Comparison of ENCODE assay signal across 1 cellular context in the genomic region with DNA sequence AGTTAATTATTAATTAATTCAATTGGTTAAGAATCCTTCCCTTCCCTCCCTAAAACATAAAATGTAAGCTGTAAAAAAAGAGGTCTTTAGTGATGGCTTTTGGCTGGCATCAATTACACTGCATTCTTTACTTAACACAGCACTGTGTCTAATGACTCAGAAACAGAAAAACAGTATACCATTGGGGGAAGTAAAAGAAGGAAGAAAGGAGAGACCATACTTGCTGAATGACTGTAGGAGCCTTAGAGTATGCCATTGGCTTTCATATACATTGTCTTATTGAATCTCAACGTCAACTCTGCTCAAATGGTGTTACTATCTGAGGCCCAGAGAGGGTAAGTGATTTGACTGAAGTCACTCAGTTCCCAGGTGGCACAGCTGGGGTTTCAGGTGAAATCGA.
TF ChIP-seq lines count a peak whose summit lies in the region.

No MANE protein-coding gene starts in this region.

TF ChIP-seq in GM12878, 131 proteins besides CTCF, POLR2A, EP300 and RAD21 (continued from another document):
- TF ChIP-seq, protein P1, sequence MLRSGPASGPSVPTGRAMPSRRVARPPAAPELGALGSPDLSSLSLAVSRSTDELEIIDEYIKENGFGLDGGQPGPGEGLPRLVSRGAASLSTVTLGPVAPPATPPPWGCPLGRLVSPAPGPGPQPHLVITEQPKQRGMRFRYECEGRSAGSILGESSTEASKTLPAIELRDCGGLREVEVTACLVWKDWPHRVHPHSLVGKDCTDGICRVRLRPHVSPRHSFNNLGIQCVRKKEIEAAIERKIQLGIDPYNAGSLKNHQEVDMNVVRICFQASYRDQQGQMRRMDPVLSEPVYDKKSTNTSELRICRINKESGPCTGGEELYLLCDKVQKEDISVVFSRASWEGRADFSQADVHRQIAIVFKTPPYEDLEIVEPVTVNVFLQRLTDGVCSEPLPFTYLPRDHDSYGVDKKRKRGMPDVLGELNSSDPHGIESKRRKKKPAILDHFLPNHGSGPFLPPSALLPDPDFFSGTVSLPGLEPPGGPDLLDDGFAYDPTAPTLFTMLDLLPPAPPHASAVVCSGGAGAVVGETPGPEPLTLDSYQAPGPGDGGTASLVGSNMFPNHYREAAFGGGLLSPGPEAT (IDR thresholded peaks at IDR 0.05; ENCODE audit: low read depth), result 0 out of 2 replicates have a peak, but pooled peaks have one; percentile 14
- TF ChIP-seq IKZF1 (conservative IDR thresholded peaks at IDR 0.05), result peak; percentile 36; the same call in 1 of the 2 replicates
- no peak for TF ChIP-seq RCOR1 (conservative IDR thresholded peaks at IDR 0.05; ENCODE audit: low read depth, low read length)
- TF ChIP-seq ZNF24 (IDR thresholded peaks at IDR 0.05), result peak; percentile 63; the same call in 1 of the 2 replicates
- TF ChIP-seq SIX5 (IDR thresholded peaks at IDR 0.05; ENCODE audit: low read depth, low read length, severe bottlenecking), result no peak
- TF ChIP-seq YBX1 (IDR thresholded peaks at IDR 0.05), result no peak
- TF ChIP-seq GABPA (IDR thresholded peaks at IDR 0.05; ENCODE audit: low read depth), result no peak
- TF ChIP-seq CBX3 (IDR thresholded peaks at IDR 0.05; ENCODE audit: borderline replicate concordance, low read depth), result no peak
- peak; percentile 62 to 67; a peak in 3 of 4 replicates for TF ChIP-seq IKZF2 (IDR thresholded peaks at IDR 0.05)
- TF ChIP-seq KLF5 (IDR thresholded peaks at IDR 0.05; ENCODE audit: partially characterized antibody), result no peak
- TF ChIP-seq SMARCA5 (IDR thresholded peaks at IDR 0.05), result peak; percentile 58; the same call in 1 of the 2 replicates
- 0 out of 2 replicates have a peak, but pooled peaks have one; percentile 37 for TF ChIP-seq NBN (IDR thresholded peaks at IDR 0.05)
- no peak for TF ChIP-seq MXI1 (IDR thresholded peaks at IDR 0.05; ENCODE audit: low read depth, low read length)
- peak; percentile 63; the same call in 1 of the 2 replicates for TF ChIP-seq BCL11A (IDR thresholded peaks at IDR 0.05; ENCODE audit: low read depth, low read length)
- TF ChIP-seq BHLHE40 (IDR thresholded peaks at IDR 0.05; ENCODE audit: borderline replicate concordance in 1 of 2, low read depth in 2 of 2, low read length in 1 of 2), result peak in 1 of 2 experiments; percentile 31; a peak in 1 of 4 replicates
- TF ChIP-seq SREBF1 (IDR thresholded peaks at IDR 0.05; ENCODE audit: low read length), result no peak
- TF ChIP-seq NFYA (IDR thresholded peaks at IDR 0.05; ENCODE audit: borderline replicate concordance, low read depth, low read length), result no peak
- TF ChIP-seq FOXK2 (IDR thresholded peaks at IDR 0.05), result no peak
- TF ChIP-seq NFIC (IDR thresholded peaks at IDR 0.05; ENCODE audit: low read depth, low read length), result peak; percentile 63
- TF ChIP-seq RB1 (IDR thresholded peaks at IDR 0.05; ENCODE audit: borderline replicate concordance), result no peak
- TF ChIP-seq, protein P2, sequence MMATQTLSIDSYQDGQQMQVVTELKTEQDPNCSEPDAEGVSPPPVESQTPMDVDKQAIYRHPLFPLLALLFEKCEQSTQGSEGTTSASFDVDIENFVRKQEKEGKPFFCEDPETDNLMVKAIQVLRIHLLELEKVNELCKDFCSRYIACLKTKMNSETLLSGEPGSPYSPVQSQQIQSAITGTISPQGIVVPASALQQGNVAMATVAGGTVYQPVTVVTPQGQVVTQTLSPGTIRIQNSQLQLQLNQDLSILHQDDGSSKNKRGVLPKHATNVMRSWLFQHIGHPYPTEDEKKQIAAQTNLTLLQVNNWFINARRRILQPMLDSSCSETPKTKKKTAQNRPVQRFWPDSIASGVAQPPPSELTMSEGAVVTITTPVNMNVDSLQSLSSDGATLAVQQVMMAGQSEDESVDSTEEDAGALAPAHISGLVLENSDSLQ (IDR thresholded peaks at IDR 0.05), result 0 out of 2 replicates have a peak, but pooled peaks have one; percentile 17
- TF ChIP-seq ATF7 (IDR thresholded peaks at IDR 0.05; ENCODE audit: low read depth), result peak; percentile 36; the same call in 1 of the 2 replicates
- TF ChIP-seq DPF2 (IDR thresholded peaks at IDR 0.05), result peak; percentile 55; the same call in 1 of the 2 replicates
- 0 out of 2 replicates have a peak, but pooled peaks have one; percentile 36 for TF ChIP-seq CBX5 (IDR thresholded peaks at IDR 0.05; ENCODE audit: low read depth)
- TF ChIP-seq, protein P3, sequence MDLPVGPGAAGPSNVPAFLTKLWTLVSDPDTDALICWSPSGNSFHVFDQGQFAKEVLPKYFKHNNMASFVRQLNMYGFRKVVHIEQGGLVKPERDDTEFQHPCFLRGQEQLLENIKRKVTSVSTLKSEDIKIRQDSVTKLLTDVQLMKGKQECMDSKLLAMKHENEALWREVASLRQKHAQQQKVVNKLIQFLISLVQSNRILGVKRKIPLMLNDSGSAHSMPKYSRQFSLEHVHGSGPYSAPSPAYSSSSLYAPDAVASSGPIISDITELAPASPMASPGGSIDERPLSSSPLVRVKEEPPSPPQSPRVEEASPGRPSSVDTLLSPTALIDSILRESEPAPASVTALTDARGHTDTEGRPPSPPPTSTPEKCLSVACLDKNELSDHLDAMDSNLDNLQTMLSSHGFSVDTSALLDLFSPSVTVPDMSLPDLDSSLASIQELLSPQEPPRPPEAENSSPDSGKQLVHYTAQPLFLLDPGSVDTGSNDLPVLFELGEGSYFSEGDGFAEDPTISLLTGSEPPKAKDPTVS (IDR thresholded peaks at IDR 0.05; ENCODE audit: low read depth, low read length), result no peak
- TF ChIP-seq ZNF217 (IDR thresholded peaks at IDR 0.05), result peak; percentile 48
- TF ChIP-seq, protein P4, sequence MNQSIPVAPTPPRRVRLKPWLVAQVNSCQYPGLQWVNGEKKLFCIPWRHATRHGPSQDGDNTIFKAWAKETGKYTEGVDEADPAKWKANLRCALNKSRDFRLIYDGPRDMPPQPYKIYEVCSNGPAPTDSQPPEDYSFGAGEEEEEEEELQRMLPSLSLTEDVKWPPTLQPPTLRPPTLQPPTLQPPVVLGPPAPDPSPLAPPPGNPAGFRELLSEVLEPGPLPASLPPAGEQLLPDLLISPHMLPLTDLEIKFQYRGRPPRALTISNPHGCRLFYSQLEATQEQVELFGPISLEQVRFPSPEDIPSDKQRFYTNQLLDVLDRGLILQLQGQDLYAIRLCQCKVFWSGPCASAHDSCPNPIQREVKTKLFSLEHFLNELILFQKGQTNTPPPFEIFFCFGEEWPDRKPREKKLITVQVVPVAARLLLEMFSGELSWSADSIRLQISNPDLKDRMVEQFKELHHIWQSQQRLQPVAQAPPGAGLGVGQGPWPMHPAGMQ (IDR thresholded peaks at IDR 0.05; ENCODE audit: borderline replicate concordance), result no peak
- peak; percentile 52 for TF ChIP-seq RUNX3 (IDR thresholded peaks at IDR 0.05; ENCODE audit: low read length)
- peak; percentile 81; the same call in 1 of the 2 replicates for TF ChIP-seq IRF4 (IDR thresholded peaks at IDR 0.05; ENCODE audit: low read depth, low read length)
- no peak for TF ChIP-seq RBBP5 (conservative IDR thresholded peaks at IDR 0.05)
